8 cellular contexts compared by ENCODE assay signal in the genomic region with DNA sequence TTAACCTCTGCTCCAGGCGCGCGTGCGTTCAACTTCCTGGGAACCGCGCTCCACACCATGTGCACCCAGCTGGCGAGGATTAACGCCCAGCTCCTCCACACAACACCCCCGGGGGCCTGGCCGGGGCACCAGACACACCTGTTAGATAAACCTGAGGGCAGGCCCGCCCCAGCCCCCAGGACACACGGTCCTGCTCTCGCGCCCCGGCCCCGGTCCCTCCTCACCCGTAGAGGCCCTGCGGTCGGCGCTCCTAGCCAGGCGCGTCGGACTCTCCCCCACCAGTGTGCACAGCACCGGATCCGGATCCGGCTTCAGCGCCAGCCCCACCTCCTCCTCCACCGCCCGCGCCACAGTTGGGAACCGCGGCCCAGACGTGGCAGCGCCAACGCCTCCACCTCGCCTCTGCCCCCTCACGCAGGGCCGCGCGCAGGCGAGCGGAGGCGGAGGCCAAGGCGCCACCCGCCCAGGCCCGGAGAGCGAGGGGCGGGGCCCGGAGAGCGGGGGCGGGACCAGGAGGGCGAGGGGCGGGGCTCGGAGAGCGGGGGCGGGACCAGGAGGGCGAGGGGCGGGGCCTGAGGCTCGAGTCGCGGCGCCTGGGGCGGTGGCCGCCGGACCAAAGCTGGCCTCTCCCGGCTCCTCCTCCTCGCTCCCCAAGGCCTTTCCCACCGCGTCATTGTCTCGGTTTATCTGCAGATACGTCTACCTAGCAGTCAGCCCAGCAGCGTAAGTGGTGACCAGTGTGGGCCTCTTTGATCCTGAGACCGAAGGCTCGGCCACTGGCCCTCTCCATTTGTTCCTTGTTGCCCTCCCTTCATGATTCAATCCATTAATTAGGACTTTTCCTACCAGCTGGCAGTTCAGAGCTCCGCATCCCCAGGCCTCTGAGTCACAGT. TPM values are rescaled to one million over a fixed set of nuclear protein-coding genes. Genes with fewer than 3 reads are reported as not detected.
DNase-seq lines count a peak whose midpoint lies in the region; ATAC-seq and TF ChIP-seq lines count a peak whose summit lies in the region.

A gene (minus strand): TSS at position 404 of the 893 bp plus-strand sequence. CDS start 6,957 bp downstream, outside the sequence.

- H3K4me2 ChIP-seq in PC-3 (ENCODE audit: low read length): peak within 1 kb of the TSS; percentile 90

- H3K4me1 ChIP-seq in PC-3 (ENCODE audit: insufficient read depth, low read length) (peaks cover 25% of the 10 kb centered on the region), mucosa of descending colon (ENCODE audit: low read depth) (peaks cover 9% of the 10 kb centered on the region)

- peak within 1 kb of the TSS; percentile 82 for H2AFZ ChIP-seq in PC-3 (ENCODE audit: low read length)

- H3K4me3 Mint-ChIP-seq in IgD-negative memory B cell: peak within 1 kb of the TSS; percentile 86 to 96 (median 93)

- POLR2A ChIA-PET in PC-3 (lab: Charles Lee; ENCODE audit: unreplicated experiment): interaction anchor here (0.5 to 0.8 kb wide), 7 partner anchors 10 to 1774 kb away, joined by 3 to 9 read pairs (median 4); no protein-coding TSS in a partner anchor

- no peaks in the 10 kb centered on the region for H3K9me2 ChIP-seq in PC-3 (replicated peaks; ENCODE audit: low read length)

- peaks cover 0 to under 1% (median 0%) of the 10 kb centered on the region in 3 donors for H3K9me3 Mint-ChIP-seq in IgD-negative memory B cell

- DNase-seq in DMS 273 treated with DMSO at 0.1 percent for 48 hours (lab: John Stamatoyannopoulos, UW) (peak; percentile 74), PC-3 (peak; percentile 97), activated T-cell treated with anti-CD3 and anti-CD28 coated beads for 48 hours (ENCODE audit: low read depth) (peak; percentile 80), epithelial cell of prostate (ENCODE audit: low read depth, low spot score) (peak; percentile 39), mucosa of descending colon (peak; percentile 84 to 94 (median 94))
- peak; percentile 58 to 78 for DNase-seq in stimulated activated CD8-positive, alpha-beta memory T cell treated with anti-CD3 and anti-CD28 coated beads, Interleukin-4, amount 100 ng/mL, for 1 hour (ENCODE audit: low read depth in 2 of 2, low spot score in 1 of 2)

- peak within 1 kb of the TSS; percentile 48 to 90 (median 88) for H3K27ac Mint-ChIP-seq in IgD-negative memory B cell

- peak within 1 kb of the TSS; percentile 92 for H3K9ac ChIP-seq in PC-3 (ENCODE audit: low read length)

- CTCF ChIA-PET in PC-3 (lab: Charles Lee): interaction anchor here (0.5 to 0.6 kb wide), 3 partner anchors 87 to 600 kb away, joined by 3 to 4 read pairs (median 3); no protein-coding TSS in a partner anchor

- H3K36me3 ChIP-seq in PC-3 (ENCODE audit: low read depth, low read length) (no peaks in the 10 kb centered on the region; the same call in 1 of the 2 replicates), mucosa of descending colon (ENCODE audit: low read depth) (no peaks in the 10 kb centered on the region)

- H3K9me3 ChIP-seq in PC-3 (ENCODE audit: low read length): no peaks in the 10 kb centered on the region
- no peaks in the 10 kb centered on the region for H3K9me3 ChIP-seq in mucosa of descending colon

- H3K36me3 Mint-ChIP-seq in IgD-negative memory B cell: no peaks in the 10 kb centered on the region

- H3K79me2 ChIP-seq in PC-3 (ENCODE audit: low read length): peaks cover 48% of the 10 kb centered on the region

- TF ChIP-seq CTCF in PC-3 (conservative IDR thresholded peaks at IDR 0.05; ENCODE audit: low read depth, low read length): no peak
- no peak for TF ChIP-seq CTCF in mucosa of descending colon (IDR thresholded peaks at IDR 0.05)

- H3K4me3 ChIP-seq in PC-3 (ENCODE audit: low read length) (peak within 1 kb of the TSS; percentile 78), mucosa of descending colon (peak within 1 kb of the TSS; percentile 20)

- ATAC-seq in GM21529 (IDR thresholded peaks at IDR 0.05; ENCODE audit: unreplicated experiment) (peak; percentile 92), PC-3 (peak; percentile 90), mucosa of descending colon (peak; percentile 97)

- H3K4me1 Mint-ChIP-seq in IgD-negative memory B cell: peaks cover 17 to 22% (median 20%) of the 10 kb centered on the region in 3 donors

- BruUV-seq in PC-3 (replicated peaks; lab: Mats Ljungman, UMichigan): no TSS peak

- H3K27ac ChIP-seq in PC-3 (ENCODE audit: low read length) (peak within 1 kb of the TSS; percentile 86), epithelial cell of prostate (peak within 1 kb of the TSS; percentile 88)

- H4K20me1 ChIP-seq in PC-3 (ENCODE audit: low read length): peaks cover 38% of the 10 kb centered on the region

- intact Hi-C loops in PC-3 (cut with micrococcal nuclease) (loop anchor here (2.0 kb wide), 3 partner anchors 61 to 239 kb away; a partner anchor contains a TSS), mucosa of descending colon (cut with DNase I, micrococcal nuclease) (no loop called here)

- H3K27me3 ChIP-seq in PC-3 (ENCODE audit: low read length): no peaks in the 10 kb centered on the region

- no peaks in the 10 kb centered on the region for H3F3A ChIP-seq in PC-3 (ENCODE audit: low read length, unreplicated experiment)

- no peaks in the 10 kb centered on the region for H3K27me3 Mint-ChIP-seq in IgD-negative memory B cell

RNA-seq across cellular contexts. Expression of the gene that starts here (rescaled TPM):
- 12.6 TPM for polyA plus RNA-seq in IgD-negative memory B cell
- 38.2 and 44.5 TPM in 2 replicates for total RNA-seq in PC-3 (2014; rRNA removed)
- 10 to 100 TPM; 19.9 to 33.1 (median 21.4) TPM for total RNA-seq in mucosa of descending colon

Comparison
In these comparisons a context has a peak if more than half of its experiments do, and no peak if none do; other contexts are left out.
1. Peak in every context shown above with its lines: DNase-seq, ATAC-seq, H3K4me3 ChIP-seq and H3K27ac ChIP-seq.
2. DNase-seq: peak in every context shown above with its lines; median percentile 97 in PC-3; 94 in mucosa of descending colon; 80 in activated T-cell treated with anti-CD3 and anti-CD28 coated beads for 48 hours; 74 in DMS 273 treated with DMSO at 0.1 percent for 48 hours; 68 in stimulated activated CD8-positive, alpha-beta memory T cell treated with anti-CD3 and anti-CD28 coated beads, Interleukin-4, amount 100 ng/mL, for 1 hour; 39 in epithelial cell of prostate.